In the genomic region with DNA sequence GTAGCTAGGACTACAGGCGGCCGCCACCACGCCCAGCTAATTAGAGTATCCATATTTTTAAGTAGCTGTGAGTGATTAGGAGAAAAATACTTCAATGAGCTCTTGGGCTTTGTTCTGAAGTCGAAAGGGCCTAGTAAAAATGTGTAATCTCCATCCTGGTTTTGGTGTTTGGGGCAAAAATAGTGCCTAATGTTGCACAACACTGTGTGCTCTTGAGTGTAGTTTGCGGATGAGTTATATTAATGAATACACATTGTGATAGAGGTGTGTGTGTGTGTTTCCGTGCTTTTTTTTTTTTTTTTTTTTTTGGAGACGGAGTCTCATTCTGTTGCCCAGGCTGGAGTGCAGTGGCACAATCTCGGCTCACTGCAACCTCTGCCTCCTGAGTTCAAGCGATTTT, we compare ENCODE assay signal across 2 cellular contexts.
TF ChIP-seq lines count a peak whose summit lies in the region.

No MANE protein-coding gene starts in this region.

TF ChIP-seq in IMR-90, 13 proteins besides CTCF, POLR2A, EP300 and RAD21:
- TF ChIP-seq MAFK (IDR thresholded peaks at IDR 0.05; ENCODE audit: low read depth, low read length) (no peak), RCOR1 (IDR thresholded peaks at IDR 0.05; ENCODE audit: insufficient replicate concordance, low read length) (no peak), CEBPB (IDR thresholded peaks at IDR 0.05; ENCODE audit: low read depth, low read length) (peak; percentile 31; the same call in 1 of the 2 replicates)

TF ChIP-seq in GM12878, 131 proteins besides CTCF, POLR2A, EP300 and RAD21:
- TF ChIP-seq SPI1 (IDR thresholded peaks at IDR 0.05; ENCODE audit: borderline replicate concordance, insufficient read depth, low read depth, low read length) = no peak
- TF ChIP-seq, protein P1, sequence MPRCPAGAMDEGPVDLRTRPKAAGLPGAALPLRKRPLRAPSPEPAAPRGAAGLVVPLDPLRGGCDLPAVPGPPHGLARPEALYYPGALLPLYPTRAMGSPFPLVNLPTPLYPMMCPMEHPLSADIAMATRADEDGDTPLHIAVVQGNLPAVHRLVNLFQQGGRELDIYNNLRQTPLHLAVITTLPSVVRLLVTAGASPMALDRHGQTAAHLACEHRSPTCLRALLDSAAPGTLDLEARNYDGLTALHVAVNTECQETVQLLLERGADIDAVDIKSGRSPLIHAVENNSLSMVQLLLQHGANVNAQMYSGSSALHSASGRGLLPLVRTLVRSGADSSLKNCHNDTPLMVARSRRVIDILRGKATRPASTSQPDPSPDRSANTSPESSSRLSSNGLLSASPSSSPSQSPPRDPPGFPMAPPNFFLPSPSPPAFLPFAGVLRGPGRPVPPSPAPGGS (IDR thresholded peaks at IDR 0.05; ENCODE audit: borderline replicate concordance, insufficient read depth, low read depth, low read length, poor library complexity, severe bottlenecking) = peak; percentile 21
- TF ChIP-seq, protein P2, sequence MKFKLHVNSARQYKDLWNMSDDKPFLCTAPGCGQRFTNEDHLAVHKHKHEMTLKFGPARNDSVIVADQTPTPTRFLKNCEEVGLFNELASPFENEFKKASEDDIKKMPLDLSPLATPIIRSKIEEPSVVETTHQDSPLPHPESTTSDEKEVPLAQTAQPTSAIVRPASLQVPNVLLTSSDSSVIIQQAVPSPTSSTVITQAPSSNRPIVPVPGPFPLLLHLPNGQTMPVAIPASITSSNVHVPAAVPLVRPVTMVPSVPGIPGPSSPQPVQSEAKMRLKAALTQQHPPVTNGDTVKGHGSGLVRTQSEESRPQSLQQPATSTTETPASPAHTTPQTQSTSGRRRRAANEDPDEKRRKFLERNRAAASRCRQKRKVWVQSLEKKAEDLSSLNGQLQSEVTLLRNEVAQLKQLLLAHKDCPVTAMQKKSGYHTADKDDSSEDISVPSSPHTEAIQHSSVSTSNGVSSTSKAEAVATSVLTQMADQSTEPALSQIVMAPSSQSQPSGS (IDR thresholded peaks at IDR 0.05; ENCODE audit: low read length) = no peak
